Comparison of ENCODE assay signal across 14 cellular contexts in the genomic region with DNA sequence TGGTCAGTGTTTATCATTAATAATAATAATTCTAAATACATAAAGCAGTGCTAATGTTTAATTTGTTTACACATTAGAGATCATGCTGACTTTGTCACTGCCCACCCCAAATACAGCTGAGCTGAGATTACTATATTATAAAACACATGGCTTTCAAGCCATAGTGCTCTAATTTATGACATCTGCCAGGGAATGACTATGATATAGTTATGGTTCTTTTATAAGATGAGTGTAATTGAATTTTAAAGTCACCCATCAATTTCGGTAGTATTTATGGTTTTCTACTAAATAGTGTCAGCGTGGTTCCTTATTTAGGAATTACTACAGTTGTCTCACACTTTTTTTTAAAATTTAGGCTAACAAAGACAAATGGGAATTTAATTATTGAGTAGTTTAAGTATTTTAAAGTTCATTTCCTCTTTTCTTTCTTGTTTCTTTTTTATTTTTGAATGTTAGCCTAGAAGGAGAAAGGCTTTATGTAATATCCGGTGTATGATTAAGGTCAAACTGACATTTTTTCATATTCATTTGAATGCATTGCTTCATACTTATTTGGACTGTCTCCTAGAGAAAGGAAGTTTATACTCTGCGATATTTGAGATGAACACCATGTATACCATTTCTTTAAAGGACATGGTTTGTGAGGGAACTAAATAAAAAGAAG. TPM values are rescaled to one million over a fixed set of nuclear protein-coding genes. Genes with fewer than 3 reads are reported as not detected.
DNase-seq lines count a peak whose midpoint lies in the region; ATAC-seq, FAIRE-seq and TF ChIP-seq lines count a peak whose summit lies in the region.
"Had no signal": no experiment of that assay in that cellular context is flagged by ENCODE, and none has a peak within 500 bp of the region (broad histone marks: within the 10 kb centered on the region; RNA-seq: fewer than 3 reads in every experiment).

No MANE protein-coding gene starts in this region.

- intact Hi-C loops in MCF 10A (cut with micrococcal nuclease) = no loop called here
- intact Hi-C loops in breast epithelium (cut with DNase I; ENCODE audit: low total_unique reads) = loop anchor here (5.0 kb wide), 1 partner anchor 1157 kb away; no protein-coding TSS in a partner anchor
- intact Hi-C loops in sigmoid colon (cut with DNase I) = loop anchor here (10.0 kb wide), 2 partner anchors 145 to 435 kb away; no protein-coding TSS in a partner anchor

- ATAC-seq in GM19455 (IDR thresholded peaks at IDR 0.05; ENCODE audit: unreplicated experiment) (no peak), foreskin keratinocyte (no peak)
- ATAC-seq: natural killer cell treated with Interleukin-12 subunit alpha and Interleukin-12 subunit beta and Interleukin-15 and Interleukin-18, amount 100 ng/mL, for 72 hours had no signal

- TF ChIP-seq POLR2A in breast epithelium (IDR thresholded peaks at IDR 0.05) (no peak), sigmoid colon (IDR thresholded peaks at IDR 0.05) (no peak)

- H3K36me3 Mint-ChIP-seq in MCF 10A (ENCODE audit: insufficient read depth, unreplicated experiment) = no peaks in the 10 kb centered on the region
- no peaks in the 10 kb centered on the region for H3K36me3 Mint-ChIP-seq in type B pancreatic cell
- H3K36me3 Mint-ChIP-seq: activated naive CD4-positive, alpha-beta T cell treated with anti-CD3 and anti-CD28 coated beads, Interleukin-2, amount 50 U/mL, for 24 hours; natural killer cell treated with Interleukin-12 subunit alpha and Interleukin-12 subunit beta and Interleukin-15 and Interleukin-18, amount 100 ng/mL, for 72 hours had no signal

- no peaks in the 10 kb centered on the region for H4K20me1 ChIP-seq in fibroblast of lung (ENCODE audit: control insufficient read depth, extremely low read depth, insufficient read depth, low read length)

- H3K4me3 ChIP-seq in breast epithelium = no peak overlapping the region
- peak overlapping the region in 1 of 4 experiments; percentile 11 for H3K4me3 ChIP-seq in fibroblast of lung (replicated peaks in 1 of 4; ENCODE audit: control extremely low read depth in 1 of 4, insufficient read depth in 1 of 4, low read depth in 3 of 4, low read length in 4 of 4)
- H3K4me3 ChIP-seq in sigmoid colon = no peak overlapping the region
- H3K4me3 ChIP-seq: tibial nerve had no signal

- no peaks in the 10 kb centered on the region for H3K9me3 ChIP-seq in breast epithelium
- no peaks in the 10 kb centered on the region for H3K9me3 ChIP-seq in fibroblast of lung (ENCODE audit: control insufficient read depth, insufficient read depth, low read depth, low read length)
- H3K9me3 ChIP-seq in sigmoid colon = no peaks in the 10 kb centered on the region
- H3K9me3 ChIP-seq: tibial nerve had no signal

- CTCF ChIA-PET in MCF 10A (lab: Yijun Ruan, JAX) = interaction anchor here (7.3 kb wide), 2 partner anchors 26 to 30 kb away, joined by 50 to 61 read pairs; no protein-coding TSS in a partner anchor

- TF ChIP-seq EP300 in sigmoid colon (IDR thresholded peaks at IDR 0.05) = no peak

- POLR2A ChIA-PET in MCF 10A (lab: Yijun Ruan, JAX) = interaction anchor here (1.0 to 6.9 kb wide), 2 partner anchors 8 to 24 kb away, joined by 3 to 76 read pairs; no protein-coding TSS in a partner anchor

- H3K36me3 ChIP-seq in breast epithelium (no peaks in the 10 kb centered on the region), fibroblast of lung (ENCODE audit: control insufficient read depth, insufficient read depth, low read length) (no peaks in the 10 kb centered on the region), sigmoid colon (no peaks in the 10 kb centered on the region)
- H3K36me3 ChIP-seq: tibial nerve had no signal

- H3K27ac Mint-ChIP-seq in MCF 10A (ENCODE audit: low read depth, unreplicated experiment) (peak overlapping the region; percentile 16), type B pancreatic cell (no peak overlapping the region)
- H3K27ac Mint-ChIP-seq: activated naive CD4-positive, alpha-beta T cell treated with anti-CD3 and anti-CD28 coated beads, Interleukin-2, amount 50 U/mL, for 24 hours; natural killer cell treated with Interleukin-12 subunit alpha and Interleukin-12 subunit beta and Interleukin-15 and Interleukin-18, amount 100 ng/mL, for 72 hours had no signal

- no peaks in the 10 kb centered on the region for H3K9me3 Mint-ChIP-seq in MCF 10A (ENCODE audit: unreplicated experiment)
- H3K9me3 Mint-ChIP-seq in type B pancreatic cell = no peaks in the 10 kb centered on the region
- H3K9me3 Mint-ChIP-seq: activated naive CD4-positive, alpha-beta T cell treated with anti-CD3 and anti-CD28 coated beads, Interleukin-2, amount 50 U/mL, for 24 hours; natural killer cell treated with Interleukin-12 subunit alpha and Interleukin-12 subunit beta and Interleukin-15 and Interleukin-18, amount 100 ng/mL, for 72 hours had no signal

- H3K27ac ChIP-seq in breast epithelium (no peak overlapping the region), fibroblast of lung (ENCODE audit: insufficient read depth, low read length) (peak overlapping the region; percentile 6), foreskin keratinocyte (no peak overlapping the region), sigmoid colon (no peak overlapping the region)
- H3K27ac ChIP-seq: tibial nerve had no signal

- H3K4me3 Mint-ChIP-seq in MCF 10A (ENCODE audit: unreplicated experiment) = no peak overlapping the region
- peak overlapping the region; percentile 39 for H3K4me3 Mint-ChIP-seq in type B pancreatic cell
- H3K4me3 Mint-ChIP-seq: activated naive CD4-positive, alpha-beta T cell treated with anti-CD3 and anti-CD28 coated beads, Interleukin-2, amount 50 U/mL, for 24 hours; natural killer cell treated with Interleukin-12 subunit alpha and Interleukin-12 subunit beta and Interleukin-15 and Interleukin-18, amount 100 ng/mL, for 72 hours had no signal

- H2AFZ ChIP-seq in fibroblast of lung (ENCODE audit: low read length) = no peak overlapping the region

- peaks cover 48% of the 10 kb centered on the region for H3K4me1 Mint-ChIP-seq in MCF 10A (ENCODE audit: insufficient read depth, unreplicated experiment)
- H3K4me1 Mint-ChIP-seq in type B pancreatic cell (ENCODE audit: unreplicated experiment) = peaks cover 30% of the 10 kb centered on the region

- peaks cover 74% of the 10 kb centered on the region for H3K79me2 ChIP-seq in fibroblast of lung (ENCODE audit: control insufficient read depth, insufficient read depth, low read length)

- no peaks in the 10 kb centered on the region for H3K27me3 Mint-ChIP-seq in MCF 10A (ENCODE audit: insufficient read depth, unreplicated experiment)
- H3K27me3 Mint-ChIP-seq in type B pancreatic cell = peaks cover 4% of the 10 kb centered on the region

- H3K4me2 ChIP-seq in fibroblast of lung (ENCODE audit: extremely low read depth, insufficient read depth, low read length) = peak overlapping the region; percentile 44

- peak; percentile 6 for DNase-seq in MCF 10A (ENCODE audit: unreplicated experiment)
- no peak for DNase-seq in breast epithelium (ENCODE audit: low spot score in 2 of 2)
- DNase-seq in RCC 7860 (ENCODE audit: low spot score) = no peak
- DNase-seq in fibroblast of lung (ENCODE audit: low read depth in 2 of 2) = peak in 1 of 2 donors; percentile 82
- no peak for DNase-seq in type B pancreatic cell (ENCODE audit: extremely low spot score, unreplicated experiment)
- DNase-seq in foreskin keratinocyte = no peak
- DNase-seq in sigmoid colon = no peak
- DNase-seq: NCI-H1092 treated with DMSO at 0.1 percent for 48 hours, NCI-H446 treated with DMSO at 0.1 percent for 48 hours had no signal

- H3K4me1 ChIP-seq in breast epithelium = no peaks in the 10 kb centered on the region
- H3K4me1 ChIP-seq in fibroblast of lung (ENCODE audit: control insufficient read depth, extremely low read depth, insufficient read depth, low read length) = peaks cover 8% of the 10 kb centered on the region
- H3K4me1 ChIP-seq in foreskin keratinocyte = peaks cover 8% of the 10 kb centered on the region
- H3K4me1 ChIP-seq in sigmoid colon = peaks cover 0 to 24% (median 5%) of the 10 kb centered on the region in 4 donors

- TF ChIP-seq CTCF in MCF 10A (IDR thresholded peaks at IDR 0.05; ENCODE audit: unreplicated experiment) (no peak), breast epithelium (IDR thresholded peaks at IDR 0.05) (no peak), fibroblast of lung (conservative IDR thresholded peaks at IDR 0.05 in 1 of 2, IDR thresholded peaks at IDR 0.05 in 1 of 2; ENCODE audit: low read depth in 1 of 2, low read length in 2 of 2) (no peak), type B pancreatic cell (conservative IDR thresholded peaks at IDR 0.05) (no peak), foreskin keratinocyte (conservative IDR thresholded peaks at IDR 0.05) (no peak), sigmoid colon (IDR thresholded peaks at IDR 0.05) (no peak)

- no peak overlapping the region for H3K9ac ChIP-seq in fibroblast of lung (ENCODE audit: insufficient read depth, low read length)

- no TSS peak for BruUV-seq in MCF 10A (replicated peaks; lab: Mats Ljungman, UMichigan)

- no peaks in the 10 kb centered on the region for H3K27me3 ChIP-seq in breast epithelium
- H3K27me3 ChIP-seq in fibroblast of lung (ENCODE audit: control insufficient read depth, insufficient read depth, low read length) = no peaks in the 10 kb centered on the region
- H3K27me3 ChIP-seq in foreskin keratinocyte = no peaks in the 10 kb centered on the region
- no peaks in the 10 kb centered on the region for H3K27me3 ChIP-seq in sigmoid colon
- H3K27me3 ChIP-seq: tibial nerve had no signal

- WGBS in sigmoid colon, 2 donors = 48 to 73% methylated on average over 4 of the region's 4 CpGs

- FAIRE-seq in RCC 7860 (lab: Jason Lieb, UNC) = peak; percentile 31
- FAIRE-seq: A204.1 had no signal

RNA-seq across cellular contexts. Expression of gene CDK14, which starts 3.9 kb away (rescaled TPM):
- total RNA-seq in MCF 10A (2022) (21.2 and 32.0 TPM in 2 replicates), breast epithelium (10 to 100 TPM; 16.3 to 64.7 (median 29.8) TPM), fibroblast of lung (36.0 and 41.1 TPM in 2 replicates), type B pancreatic cell (ENCODE audit: low replicate concordance) (38.1 and 43.5 TPM in 2 replicates), foreskin keratinocyte (8.1 and 9.5 TPM in 2 replicates), sigmoid colon (10 to 100 TPM; 11.1 to 19.3 (median 16.4) TPM)
- polyA plus RNA-seq in fibroblast of lung (23.6 and 28.9 TPM in 2 replicates), foreskin keratinocyte (1.7 and 1.8 TPM in 2 replicates), sigmoid colon (1 to 10 TPM in 2 of 3 donors, under 1 TPM in 1; 0.92 to 4.0 (median 2.4) TPM)
- 15.4 and 19.2 TPM in 2 replicates for polyA plus RNA-seq in fibroblast of lung (2012)
- polyA minus RNA-seq in fibroblast of lung (ENCODE audit: low replicate concordance) = 33.0 and 37.5 TPM in 2 replicates
